ENCODE assay signal across 14 cellular contexts in the genomic region with DNA sequence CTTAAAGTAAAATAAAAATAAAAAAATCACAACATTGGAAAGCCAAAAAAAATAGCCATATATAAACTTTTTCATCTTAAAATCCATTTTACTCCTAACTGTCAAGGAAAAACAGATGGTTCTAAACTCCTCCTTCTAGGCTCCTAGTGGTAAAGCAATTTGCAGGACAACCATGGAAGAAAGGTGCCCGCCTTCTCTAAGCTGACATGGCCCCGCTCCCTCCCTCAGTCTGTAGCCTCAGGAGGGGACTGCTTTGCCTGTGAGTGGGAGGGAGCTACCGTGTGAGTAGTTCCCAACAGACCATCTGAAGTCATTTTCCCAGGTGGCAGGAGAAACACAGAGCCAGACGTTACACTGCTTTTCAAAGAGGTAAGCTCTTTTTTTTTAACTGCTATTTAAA.
A peak's percentile ranks its signal among the peaks of the same experiment; 100 is the strongest.
DNase-seq lines count a peak whose midpoint lies in the region; ATAC-seq and TF ChIP-seq lines count a peak whose summit lies in the region.
"Had no signal": no experiment of that assay in that cellular context is flagged by ENCODE, and none has a peak within 500 bp of the region (broad histone marks: within the 10 kb centered on the region; RNA-seq: fewer than 3 reads in every experiment).

No MANE protein-coding gene starts in this region.

- no peaks in the 10 kb centered on the region for H3K36me3 ChIP-seq in H7 (replicated peaks; ENCODE audit: control insufficient read depth, insufficient read depth, low read length)
- H3K36me3 ChIP-seq: BE2C had no signal

- H3K27me3 Mint-ChIP-seq in WTC11 (ENCODE audit: low read depth) (no peaks in the 10 kb centered on the region), neural crest cell (ENCODE audit: low read depth) (no peaks in the 10 kb centered on the region)
- H3K27me3 Mint-ChIP-seq: CD8-positive, alpha-beta memory T cell had no signal

- H3K36me3 Mint-ChIP-seq in WTC11, result no peaks in the 10 kb centered on the region
- H3K36me3 Mint-ChIP-seq in neural crest cell (ENCODE audit: low read depth), result no peaks in the 10 kb centered on the region
- H3K36me3 Mint-ChIP-seq in activated naive CD4-positive, alpha-beta T cell treated with anti-CD3 and anti-CD28 coated beads, Interleukin-2, amount 50 U/mL, for 72 hours, result peaks cover 0 to 5% of the 10 kb centered on the region in 2 donors
- H3K36me3 Mint-ChIP-seq: CD8-positive, alpha-beta memory T cell had no signal

- CTCF ChIA-PET in WTC11 (lab: Charles Lee), result interaction anchor here (0.5 kb wide), 1 partner anchor 149 kb away, joined by 5 read pairs; no protein-coding TSS in a partner anchor

- POLR2A ChIA-PET in WTC11 (lab: Charles Lee), result no interaction called here

- H3K9me3 Mint-ChIP-seq in WTC11 (no peaks in the 10 kb centered on the region), neural crest cell (no peaks in the 10 kb centered on the region)
- peaks cover 0 to 5% of the 10 kb centered on the region in 2 donors for H3K9me3 Mint-ChIP-seq in activated naive CD4-positive, alpha-beta T cell treated with anti-CD3 and anti-CD28 coated beads, Interleukin-2, amount 50 U/mL, for 72 hours
- H3K9me3 Mint-ChIP-seq: HFFc6 had no signal

- TF ChIP-seq CTCF in WTC11 (IDR thresholded peaks at IDR 0.05) (no peak), neural crest cell (conservative IDR thresholded peaks at IDR 0.05) (no peak)

- H3K27ac Mint-ChIP-seq in WTC11 (no peak overlapping the region), neural crest cell (ENCODE audit: unreplicated experiment) (peak overlapping the region; percentile 35)
- no peak overlapping the region for H3K27ac Mint-ChIP-seq in activated naive CD4-positive, alpha-beta T cell treated with anti-CD3 and anti-CD28 coated beads, Interleukin-2, amount 50 U/mL, for 72 hours
- H3K27ac Mint-ChIP-seq: CD8-positive, alpha-beta memory T cell; HFFc6 had no signal

- ATAC-seq in WTC11, result peak; percentile 30; the same call in 1 of the 2 replicates
- no peak for ATAC-seq in activated naive CD4-positive, alpha-beta T cell treated with anti-CD3 and anti-CD28 coated beads, Interleukin-2, amount 50 U/mL, for 72 hours
- ATAC-seq: A549 had no signal

- H3K4me1 Mint-ChIP-seq in WTC11 (peaks cover 11% of the 10 kb centered on the region), neural crest cell (no peaks in the 10 kb centered on the region)
- H3K4me1 Mint-ChIP-seq: CD8-positive, alpha-beta memory T cell had no signal

- H3K4me3 Mint-ChIP-seq in WTC11, result no peak overlapping the region
- no peak overlapping the region for H3K4me3 Mint-ChIP-seq in neural crest cell
- H3K4me3 Mint-ChIP-seq: CD8-positive, alpha-beta memory T cell; H9; HFFc6 had no signal

- H3K4me3 ChIP-seq in H7 (ENCODE audit: insufficient read depth, low read depth, low read length), result no peak overlapping the region
- H3K4me3 ChIP-seq: A549 had no signal

- no peaks in the 10 kb centered on the region for H3K27me3 ChIP-seq in H7 (ENCODE audit: control insufficient read depth, insufficient read depth, low read length)
- H3K27me3 ChIP-seq: BE2C had no signal

- peak; percentile 49 for DNase-seq in H7
- DNase-seq in WTC11 (ENCODE audit: low spot score), result no peak
- DNase-seq in neural crest cell (ENCODE audit: low read depth, low spot score), result no peak
- no peak for DNase-seq in activated naive CD4-positive, alpha-beta T cell treated with anti-CD3 and anti-CD28 coated beads, Interleukin-2, amount 50 U/mL, for 72 hours (ENCODE audit: low spot score in 2 of 2)
- no peak for DNase-seq in NCI-H2107 treated with DMSO at 0.1 percent for 48 hours (lab: John Stamatoyannopoulos, UW; ENCODE audit: unreplicated experiment)
- DNase-seq in NK-92 (lab: John Stamatoyannopoulos, UW; ENCODE audit: unreplicated experiment), result no peak
- DNase-seq: BE2C; Caco-2; CD8-positive, alpha-beta memory T cell; DND-41; GDM1; H9; HFFc6 had no signal

TF ChIP-seq in WTC11, 78 proteins besides CTCF, POLR2A, EP300 and RAD21:
- TF ChIP-seq ZNF423 (CRISPR knock-in tag; IDR thresholded peaks at IDR 0.05) (no peak), ZNF232 (CRISPR knock-in tag; IDR thresholded peaks at IDR 0.05) (no peak), NFATC4 (CRISPR knock-in tag; IDR thresholded peaks at IDR 0.05) (no peak), ZNF532 (CRISPR knock-in tag; IDR thresholded peaks at IDR 0.05; ENCODE audit: borderline replicate concordance) (no peak)
TF ChIP-seq in WTC11: peak in this region for 0.
